Comparison of ENCODE assay signal across 8 cellular contexts in genomic region chr17:49390548-49391324, GRCh38. TPM values are rescaled to one million over a fixed set of nuclear protein-coding genes. Genes with fewer than 3 reads are reported as not detected.
DNase-seq lines count a peak whose midpoint lies in the region; ATAC-seq and TF ChIP-seq lines count a peak whose summit lies in the region.

No MANE protein-coding gene starts in this region.

- peaks cover 0 to 4% (median 0%) of the 10 kb centered on the region in 7 donors for H3K9me3 Mint-ChIP-seq in CD14-positive monocyte
- H3K9me3 Mint-ChIP-seq in HFFc6 = no peaks in the 10 kb centered on the region
- no peaks in the 10 kb centered on the region for H3K9me3 Mint-ChIP-seq in activated T-cell treated with anti-CD3 and anti-CD28 coated beads, Interleukin-2, amount 50 U/mL, for 72 hours

- H3K4me1 Mint-ChIP-seq in CD14-positive monocyte (peaks cover 73% of the 10 kb centered on the region), HFFc6 (ENCODE audit: low read depth) (peaks cover 36% of the 10 kb centered on the region)
- H3K4me1 Mint-ChIP-seq in activated T-cell treated with anti-CD3 and anti-CD28 coated beads, Interleukin-2, amount 50 U/mL, for 72 hours (ENCODE audit: low read depth) = peaks cover 46% of the 10 kb centered on the region

- H3K36me3 ChIP-seq in upper lobe of right lung = no peaks in the 10 kb centered on the region

- H3K36me3 Mint-ChIP-seq in CD14-positive monocyte = peaks cover 0 to 2% of the 10 kb centered on the region in 2 donors
- H3K36me3 Mint-ChIP-seq in HFFc6 (ENCODE audit: low read depth) = no peaks in the 10 kb centered on the region
- H3K36me3 Mint-ChIP-seq in activated T-cell treated with anti-CD3 and anti-CD28 coated beads, Interleukin-2, amount 50 U/mL, for 72 hours (ENCODE audit: insufficient read depth in 2 of 2) = no peaks in the 10 kb centered on the region

- peaks cover 29% of the 10 kb centered on the region for H3K4me1 ChIP-seq in upper lobe of right lung

- no peak for ATAC-seq in activated T-cell treated with anti-CD3 and anti-CD28 coated beads, Interleukin-2, amount 50 U/mL, for 72 hours (replicated peaks in 1 of 2)
- ATAC-seq in left lobe of liver (peak; percentile 43), upper lobe of right lung (peak; percentile 83)

- H3K4me3 Mint-ChIP-seq in CD14-positive monocyte (peak overlapping the region; percentile 91 to 96), HFFc6 (0 out of 2 replicates have a peak overlapping the region, but pooled peaks have one; percentile 28)
- peak overlapping the region in 1 of 2 donors; percentile 57 for H3K4me3 Mint-ChIP-seq in activated T-cell treated with anti-CD3 and anti-CD28 coated beads, Interleukin-2, amount 50 U/mL, for 72 hours

- no peaks in the 10 kb centered on the region for H3K27me3 ChIP-seq in upper lobe of right lung

- H3K4me3 ChIP-seq in upper lobe of right lung = no peak overlapping the region

- intact Hi-C loops in CD14-positive monocyte (cut with micrococcal nuclease) = loop anchor here in 1 of 2 donors (5.0 kb wide), 1 partner anchor 208 kb away; no protein-coding TSS in a partner anchor
- intact Hi-C loops in upper lobe of right lung (cut with DNase I) = no loop called here

- CTCF ChIA-PET in RWPE1 (lab: Yijun Ruan, JAX) = interaction anchor here (0.6 to 1.0 kb wide), 4 partner anchors 17 to 909 kb away, joined by 3 to 4 read pairs (median 3); no protein-coding TSS in a partner anchor

- POLR2A ChIA-PET in RWPE1 (lab: Yijun Ruan, JAX; ENCODE audit: low non-redundant PET) = no interaction called here

- DNase-seq in CD14-positive monocyte (ENCODE audit: low spot score) (peak; percentile 71), HFFc6 (no peak), left lobe of liver (ENCODE audit: low spot score) (no peak), upper lobe of right lung (peak; percentile 70), DMS114 treated with DMSO at 0.1 percent for 48 hours (lab: John Stamatoyannopoulos, UW; ENCODE audit: unreplicated experiment) (no peak), RWPE1 (ENCODE audit: low spot score) (no peak), NCI-H2107 treated with DMSO at 0.1 percent for 48 hours (lab: John Stamatoyannopoulos, UW; ENCODE audit: unreplicated experiment) (no peak)
- no peak for DNase-seq in activated T-cell treated with anti-CD3 and anti-CD28 coated beads, Interleukin-2, amount 50 U/mL, for 72 hours

- no peak for TF ChIP-seq CTCF in CD14-positive monocyte (IDR thresholded peaks at IDR 0.05)
- TF ChIP-seq CTCF in HFFc6 (IDR thresholded peaks at IDR 0.05) = no peak
- no peak for TF ChIP-seq CTCF in upper lobe of right lung (IDR thresholded peaks at IDR 0.05)
- TF ChIP-seq CTCF in RWPE1 (conservative IDR thresholded peaks at IDR 0.05; ENCODE audit: low read depth) = no peak

- H3K9me3 ChIP-seq in upper lobe of right lung = no peaks in the 10 kb centered on the region

- peak overlapping the region; percentile 93 to 99 (median 99) for H3K27ac Mint-ChIP-seq in CD14-positive monocyte
- H3K27ac Mint-ChIP-seq in HFFc6 = peak overlapping the region; percentile 82
- H3K27ac Mint-ChIP-seq in activated T-cell treated with anti-CD3 and anti-CD28 coated beads, Interleukin-2, amount 50 U/mL, for 72 hours = peak overlapping the region; percentile 94

- H3K27me3 Mint-ChIP-seq in CD14-positive monocyte (ENCODE audit: low read depth in 3 of 3) = peaks cover 0 to 2% (median 1%) of the 10 kb centered on the region in 3 donors
- H3K27me3 Mint-ChIP-seq in HFFc6 (ENCODE audit: insufficient read depth) = peaks cover 1% of the 10 kb centered on the region
- no peaks in the 10 kb centered on the region for H3K27me3 Mint-ChIP-seq in activated T-cell treated with anti-CD3 and anti-CD28 coated beads, Interleukin-2, amount 50 U/mL, for 72 hours (ENCODE audit: low read depth)

- H3K27ac ChIP-seq in upper lobe of right lung = peak overlapping the region; percentile 83
- H3K27ac ChIP-seq in RWPE1 = no peak overlapping the region

RNA-seq across cellular contexts. Expression of gene PHB1, which starts 23.9 kb away (rescaled TPM):
- 10 to 100 TPM; 83.9 to 89.2 TPM for polyA plus RNA-seq in CD14-positive monocyte
- 100 to 1,000 TPM; 235 to 284 (median 262) TPM for total RNA-seq in HFFc6 (2021; fragmentation: NEBNext Ultra II Directional; extraction: Animal tissue kit (Norgen Biotek cat#: 25700))
- total RNA-seq in activated T-cell treated with anti-CD3 and anti-CD28 coated beads, Interleukin-2, amount 50 U/mL, for 72 hours = 100 to 1,000 TPM in 1 of 2 donors, 10 to 100 TPM in 1; 91.4 to 119 TPM
- total RNA-seq in left lobe of liver (93.5 TPM), upper lobe of right lung (127 TPM)

RNA-seq across cellular contexts. Expression of gene ZNF652, which starts 28.7 kb away (rescaled TPM):
- 10 to 100 TPM; 16.9 to 19.8 TPM for polyA plus RNA-seq in CD14-positive monocyte
- total RNA-seq in HFFc6 (2021; fragmentation: NEBNext Ultra II Directional; extraction: Animal tissue kit (Norgen Biotek cat#: 25700)) = 10 to 100 TPM; 12.0 to 15.5 (median 12.7) TPM
- 10 to 100 TPM in 1 of 2 donors, 1 to 10 TPM in 1; 8.3 to 13.2 TPM for total RNA-seq in activated T-cell treated with anti-CD3 and anti-CD28 coated beads, Interleukin-2, amount 50 U/mL, for 72 hours
- 38.6 TPM for total RNA-seq in left lobe of liver
- total RNA-seq in upper lobe of right lung = 49.8 TPM

Comparison
In these comparisons a context has a peak if more than half of its experiments do, and no peak if none do; other contexts are left out.
1. DNase-seq: peak in CD14-positive monocyte (single experiment) and upper lobe of right lung (single experiment); none in HFFc6 (single experiment), activated T-cell treated with anti-CD3 and anti-CD28 coated beads, Interleukin-2, amount 50 U/mL, for 72 hours (0 of 2), left lobe of liver (single experiment), DMS114 treated with DMSO at 0.1 percent for 48 hours (single experiment), RWPE1 (single experiment) and NCI-H2107 treated with DMSO at 0.1 percent for 48 hours (single experiment).
2. ATAC-seq: peak in left lobe of liver (single experiment) and upper lobe of right lung (single experiment); none in activated T-cell treated with anti-CD3 and anti-CD28 coated beads, Interleukin-2, amount 50 U/mL, for 72 hours (0 of 2).
3. Peak in every context shown above with its lines, with median percentiles within 50 percentile points of each other: H3K27ac Mint-ChIP-seq.